1 cellular context compared by ENCODE assay signal in genomic region chr2:232488721-232489300, GRCh38.
TF ChIP-seq lines count a peak whose summit lies in the region.

No MANE protein-coding gene starts in this region.

TF ChIP-seq in HepG2, 621 proteins besides CTCF, POLR2A, EP300 and RAD21:
- TF ChIP-seq NFE2 (CRISPR knock-in tag; IDR thresholded peaks at IDR 0.05) (no peak), ZNF143 (CRISPR knock-in tag; IDR thresholded peaks at IDR 0.05) (no peak), ZBTB1 (CRISPR knock-in tag; IDR thresholded peaks at IDR 0.05; ENCODE audit: borderline replicate concordance) (no peak), IRF9 (CRISPR knock-in tag; IDR thresholded peaks at IDR 0.05; ENCODE audit: borderline replicate concordance) (no peak), ZBTB14 (CRISPR knock-in tag; IDR thresholded peaks at IDR 0.05) (no peak), CENPT (CRISPR knock-in tag; IDR thresholded peaks at IDR 0.05; ENCODE audit: low read depth) (no peak), ZNF292 (CRISPR knock-in tag; IDR thresholded peaks at IDR 0.05; ENCODE audit: borderline replicate concordance, low read depth) (no peak), NONO (IDR thresholded peaks at IDR 0.05) (no peak), NONO (CRISPR knock-in tag; conservative IDR thresholded peaks at IDR 0.05) (no peak), ZNF343 (CRISPR knock-in tag; IDR thresholded peaks at IDR 0.05) (no peak), ZNF234 (CRISPR knock-in tag; conservative IDR thresholded peaks at IDR 0.05) (no peak), SP140L (CRISPR knock-in tag; IDR thresholded peaks at IDR 0.05; ENCODE audit: borderline replicate concordance) (no peak), TBX2 (CRISPR knock-in tag; IDR thresholded peaks at IDR 0.05; ENCODE audit: borderline replicate concordance) (no peak), ZUFSP (CRISPR knock-in tag; IDR thresholded peaks at IDR 0.05; ENCODE audit: borderline replicate concordance) (no peak), PAXIP1 (CRISPR knock-in tag; conservative IDR thresholded peaks at IDR 0.05) (no peak), ZSCAN31 (CRISPR knock-in tag; IDR thresholded peaks at IDR 0.05; ENCODE audit: low read depth) (no peak), ZNF563 (CRISPR knock-in tag; IDR thresholded peaks at IDR 0.05) (no peak), ZNF709 (CRISPR knock-in tag; IDR thresholded peaks at IDR 0.05) (no peak), RFX1 (IDR thresholded peaks at IDR 0.05) (no peak), ZNF773 (CRISPR knock-in tag; IDR thresholded peaks at IDR 0.05; ENCODE audit: borderline replicate concordance) (no peak), ZBTB8A (CRISPR knock-in tag; IDR thresholded peaks at IDR 0.05; ENCODE audit: borderline replicate concordance, low read depth) (no peak)
